In the genomic region with DNA sequence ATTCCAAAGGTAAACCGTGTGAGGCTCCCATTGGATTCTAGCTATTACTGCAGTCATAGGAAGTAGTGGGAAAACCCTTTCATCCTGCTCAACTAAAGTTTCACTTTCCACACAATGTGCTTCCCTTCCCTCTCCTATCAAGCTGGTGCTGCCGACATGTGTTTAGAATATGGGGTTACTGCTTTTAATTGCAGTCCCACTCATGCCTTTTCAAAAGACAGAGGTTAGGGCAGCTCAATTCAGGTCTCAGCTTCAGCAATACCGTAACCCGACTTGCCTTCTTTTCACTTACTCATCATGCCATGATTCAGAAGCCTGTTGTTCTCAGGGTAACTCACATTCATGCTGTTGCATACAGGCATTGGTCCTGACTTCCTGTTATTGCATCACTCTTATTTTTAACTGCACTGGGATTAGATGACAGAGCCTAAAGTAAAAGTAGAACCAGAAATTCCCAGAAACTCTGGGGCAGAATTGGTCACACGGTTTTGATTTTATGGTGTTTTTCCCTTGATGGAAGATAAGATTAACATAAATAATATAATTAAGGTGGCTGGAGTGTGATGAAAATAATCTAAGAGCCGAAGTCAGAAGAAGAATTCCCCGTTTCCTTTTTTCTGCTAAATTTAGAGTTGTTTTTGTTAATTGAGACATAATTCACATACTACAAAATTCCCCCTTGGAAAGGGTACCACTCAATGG, we compare ENCODE assay signal across 9 cellular contexts. TPM values are rescaled to one million over a fixed set of nuclear protein-coding genes. Genes with fewer than 3 reads are reported as not detected.
DNase-seq lines count a peak whose midpoint lies in the region; ATAC-seq, FAIRE-seq and TF ChIP-seq lines count a peak whose summit lies in the region.
"Had no signal": no experiment of that assay in that cellular context is flagged by ENCODE, and none has a peak within 500 bp of the region (broad histone marks: within the 10 kb centered on the region; RNA-seq: fewer than 3 reads in every experiment).

No MANE protein-coding gene starts in this region.

- TF ChIP-seq EP300 in H1 (IDR thresholded peaks at IDR 0.05; ENCODE audit: borderline replicate concordance in 1 of 2, low read depth in 2 of 2, low read length in 2 of 2) = no peak

- intact Hi-C loops in activated T-helper 2 cell treated with anti-CD3 and anti-CD28 coated beads, Interferon-gamma antibody, Interleukin-2, Interleukin-4, amounts not matched to agents 10 μg/mL and 5 μg/mL and 100 μg/mL, durations not matched to agents 14 hours and 24 hours and 36 hours (cut with micrococcal nuclease) = loop anchor here (5.0 kb wide), 1 partner anchor 593 kb away; no protein-coding TSS in a partner anchor

- H3K4me3 ChIP-seq in H1 (ENCODE audit: extremely low read depth in 1 of 4, insufficient read depth in 2 of 4, low read depth in 3 of 4, low read length in 4 of 4) = no peak overlapping the region

- FAIRE-seq in H1 (lab: Jason Lieb, UNC) = no peak

- no peak for TF ChIP-seq RAD21 in H1 (IDR thresholded peaks at IDR 0.05 in 1 of 2, conservative IDR thresholded peaks at IDR 0.05 in 1 of 2; ENCODE audit: low read depth in 2 of 2, low read length in 2 of 2)

- no peaks in the 10 kb centered on the region for H3K9me3 Mint-ChIP-seq in activated T-helper 2 cell treated with anti-CD3 and anti-CD28 coated beads, Interferon-gamma antibody, Interleukin-2, Interleukin-4, amounts not matched to agents 10 μg/mL and 5 μg/mL and 100 μg/mL, durations not matched to agents 14 hours and 24 hours and 36 hours

- no peak overlapping the region for H2BK20ac ChIP-seq in H1 (ENCODE audit: low read length)

- CTCF ChIA-PET in H1 (lab: Charles Lee; ENCODE audit: partially characterized antibody) = interaction anchor here (1.1 to 1.7 kb wide), 2 partner anchors 8 to 20 kb away, joined by 5 read pairs; no protein-coding TSS in a partner anchor

- H3K36me3 Mint-ChIP-seq in activated T-helper 2 cell treated with anti-CD3 and anti-CD28 coated beads, Interferon-gamma antibody, Interleukin-2, Interleukin-4, amounts not matched to agents 10 μg/mL and 5 μg/mL and 100 μg/mL, durations not matched to agents 14 hours and 24 hours and 36 hours (ENCODE audit: low read depth) = no peaks in the 10 kb centered on the region

- no peak overlapping the region for H4K5ac ChIP-seq in H1 (ENCODE audit: insufficient read length, low read depth, low read length)

- no peak overlapping the region for H3K4ac ChIP-seq in H1 (replicated peaks; ENCODE audit: insufficient read length, low read depth, low read length)

- H3K36me3 ChIP-seq in H1 (ENCODE audit: control insufficient read depth in 2 of 4, insufficient read depth in 4 of 4, low read length in 3 of 4) = no peaks in the 10 kb centered on the region

- H4K91ac ChIP-seq in H1 (replicated peaks; ENCODE audit: insufficient read length, low read length) = no peak overlapping the region

- TF ChIP-seq CTCF in H1 (IDR thresholded peaks at IDR 0.05; ENCODE audit: control extremely low read depth in 1 of 3, insufficient read depth in 1 of 3, low read depth in 1 of 3, low read length in 3 of 3) = no peak

- H3K27me3 Mint-ChIP-seq in activated T-helper 2 cell treated with anti-CD3 and anti-CD28 coated beads, Interferon-gamma antibody, Interleukin-2, Interleukin-4, amounts not matched to agents 10 μg/mL and 5 μg/mL and 100 μg/mL, durations not matched to agents 14 hours and 24 hours and 36 hours (ENCODE audit: low read depth) = no peaks in the 10 kb centered on the region

- POLR2A ChIA-PET in H1 (lab: Charles Lee; ENCODE audit: partially characterized antibody) = no interaction called here

- no peak overlapping the region for H3K9ac ChIP-seq in H1 (replicated peaks in 1 of 4; ENCODE audit: extremely low read depth in 1 of 4, low read depth in 3 of 4, low read length in 3 of 4)

- no peak overlapping the region for H3K14ac ChIP-seq in H1 (ENCODE audit: insufficient read length)

- H2BK12ac ChIP-seq in H1 (ENCODE audit: low read depth, low read length) = no peak overlapping the region

- H3K27ac ChIP-seq in H1 (ENCODE audit: low read depth, low read length) = no peak overlapping the region

- no peak overlapping the region for H3K23ac ChIP-seq in H1 (ENCODE audit: insufficient read length)

- no peak overlapping the region for H3K56ac ChIP-seq in H1 (replicated peaks; ENCODE audit: insufficient read length, low read depth, low read length)

- H4K8ac ChIP-seq in H1 (ENCODE audit: extremely low read depth, insufficient read depth, low read length) = no peak overlapping the region

- no peak overlapping the region for H2BK120ac ChIP-seq in H1 (replicated peaks; ENCODE audit: low read depth, low read length)

- peak overlapping the region; percentile 98 for H2AFZ ChIP-seq in H1 (ENCODE audit: low read length)

- no peak overlapping the region for H3K4me2 ChIP-seq in H1 (ENCODE audit: insufficient read depth in 1 of 2, low read depth in 2 of 2, low read length in 2 of 2)

- no peak overlapping the region for H2BK15ac ChIP-seq in H1 (ENCODE audit: low read length)

- no peak overlapping the region for H2BK5ac ChIP-seq in H1 (ENCODE audit: low read depth, low read length)

- peak; percentile 32 for DNase-seq in activated CD4-positive, alpha-beta T cell treated with anti-CD3 and anti-CD28 coated beads for 48 hours
- no peak for DNase-seq in activated CD4-positive, alpha-beta T cell treated with anti-CD3 and anti-CD28 coated beads, Interleukin-2, amount 50 U/mL, for 4 hours
- DNase-seq in SHP77 treated with DMSO at 0.1 percent for 48 hours (lab: John Stamatoyannopoulos, UW) = peak; percentile 74
- no peak for DNase-seq in H1 (ENCODE audit: low read depth in 1 of 2, low spot score in 2 of 2)
- peak; percentile 93 for DNase-seq in myocyte (ENCODE audit: low read depth)
- DNase-seq in activated T-helper 2 cell treated with anti-CD3 and anti-CD28 coated beads, Interferon-gamma antibody, Interleukin-2, Interleukin-4, amounts not matched to agents 10 μg/mL and 5 μg/mL and 100 μg/mL, durations not matched to agents 14 hours and 24 hours and 36 hours (ENCODE audit: low spot score) = no peak

- no peaks in the 10 kb centered on the region for H3K79me2 ChIP-seq in H1 (ENCODE audit: control insufficient read depth in 1 of 2, insufficient read depth in 2 of 2, low read length in 2 of 2)

- 82% methylated on average over 7 of the region's 7 CpGs; no CpG with 5 or more reads in 1 of the 2 experiments for WGBS in H1 (ENCODE audit: extremely low coverage in 1 of 2, insufficient coverage in 1 of 2, insufficient read length in 1 of 2, insufficient replicate concordance in 2 of 2, low coverage in 1 of 2, low lambda C conversion rate in 2 of 2, missing lambda C conversion rate in 1 of 2), 2 experiments

- no peaks in the 10 kb centered on the region for H4K20me1 ChIP-seq in H1 (replicated peaks in 1 of 2; ENCODE audit: control insufficient read depth in 1 of 2, insufficient read depth in 2 of 2, low read length in 2 of 2)

- H3K4me1 Mint-ChIP-seq in activated T-helper 2 cell treated with anti-CD3 and anti-CD28 coated beads, Interferon-gamma antibody, Interleukin-2, Interleukin-4, amounts not matched to agents 10 μg/mL and 5 μg/mL and 100 μg/mL, durations not matched to agents 14 hours and 24 hours and 36 hours (ENCODE audit: low read depth) = peaks cover 27% of the 10 kb centered on the region

- ATAC-seq in GM21381 (IDR thresholded peaks at IDR 0.05; ENCODE audit: unreplicated experiment) = no peak
- no peak for ATAC-seq in HG03432 (IDR thresholded peaks at IDR 0.05; ENCODE audit: unreplicated experiment)

- TF ChIP-seq POLR2A in H1 (IDR thresholded peaks at IDR 0.05; ENCODE audit: control extremely low read depth in 1 of 2, low read depth in 2 of 2, low read length in 2 of 2) = no peak

- H3K27me3 ChIP-seq in H1 (replicated peaks in 1 of 4; ENCODE audit: control insufficient read depth in 3 of 4, extremely low read depth in 1 of 4, insufficient read depth in 3 of 4, low read length in 3 of 4) = peaks cover 0 to under 1% (median 0%) of the 10 kb centered on the region in 4 experiments; a peak in 1 of 7 replicates

- no peaks in the 10 kb centered on the region for H3K79me1 ChIP-seq in H1 (ENCODE audit: low read depth, low read length)

- no peak overlapping the region for H3K18ac ChIP-seq in H1 (ENCODE audit: extremely low read depth, low read length)

- no peak overlapping the region for H3K4me3 Mint-ChIP-seq in activated T-helper 2 cell treated with anti-CD3 and anti-CD28 coated beads, Interferon-gamma antibody, Interleukin-2, Interleukin-4, amounts not matched to agents 10 μg/mL and 5 μg/mL and 100 μg/mL, durations not matched to agents 14 hours and 24 hours and 36 hours (ENCODE audit: low read depth)

- no peak overlapping the region for H2AK5ac ChIP-seq in H1 (ENCODE audit: low read depth, low read length)

- no peaks in the 10 kb centered on the region for H3K9me3 ChIP-seq in H1 (ENCODE audit: insufficient read depth in 2 of 2, low read depth in 1 of 2, low read length in 1 of 2)

- no peaks in the 10 kb centered on the region for H3K23me2 ChIP-seq in H1 (ENCODE audit: low read depth, low read length)

- H3K4me1 ChIP-seq in H1 (replicated peaks in 1 of 4; ENCODE audit: control insufficient read depth in 3 of 4, insufficient read depth in 4 of 4, low read length in 3 of 4) = peaks cover 0 to 3% (median 0%) of the 10 kb centered on the region in 4 experiments; a peak in 1 of 7 replicates

- no peak overlapping the region for H3K27ac Mint-ChIP-seq in activated T-helper 2 cell treated with anti-CD3 and anti-CD28 coated beads, Interferon-gamma antibody, Interleukin-2, Interleukin-4, amounts not matched to agents 10 μg/mL and 5 μg/mL and 100 μg/mL, durations not matched to agents 14 hours and 24 hours and 36 hours

RNA-seq across cellular contexts. Expression of a gene that starts 45.7 kb away (rescaled TPM):
- total RNA-seq in H1 (2021; fragmentation: NEBNext Ultra II Directional; extraction: Animal tissue kit (Norgen Biotek cat#: 25700)) = 0.40 and 0.73 TPM in 2 replicates
- 0.12 and 0.41 TPM in 2 replicates for polyA plus RNA-seq in H1 (2011; rRNA removed)
- 0.22 TPM for polyA plus RNA-seq in H1 (2011; cell fraction: cytosol; rRNA removed)
- 0.36 TPM for polyA plus RNA-seq in H1 (2011; cell fraction: nucleus; rRNA removed)
- 0.10 to 0.34 TPM (median 0.19 TPM) in 3 of 4 replicates, not detected in the other for polyA plus RNA-seq in H1 (2012, experiment 1 of 2)
- 0.24 TPM for polyA plus RNA-seq in H1 (2012, experiment 2 of 2)
- polyA plus RNA-seq in H1 (2013, experiment 1 of 2) = 0.49 TPM
- polyA plus RNA-seq in H1 (2013, experiment 2 of 2) = 0.53 TPM
- 0.16 TPM in 1 of 2 replicates, not detected in the other for polyA minus RNA-seq in H1 (2011; rRNA and poly(A)+ RNA removed)
- not detected for polyA minus RNA-seq in H1 (2011; cell fraction: cytosol; rRNA and poly(A)+ RNA removed)
- polyA minus RNA-seq in H1 (2011; cell fraction: nucleus; rRNA and poly(A)+ RNA removed) = 1.6 TPM
- total RNA-seq in myocyte = not detected in 2 replicates
- not detected for polyA plus RNA-seq in myocyte (2012)
- 0.14 and 0.16 TPM in 2 replicates for total RNA-seq in activated T-helper 2 cell treated with anti-CD3 and anti-CD28 coated beads, Interferon-gamma antibody, Interleukin-2, Interleukin-4, amounts not matched to agents 10 μg/mL and 5 μg/mL and 100 μg/mL, durations not matched to agents 14 hours and 24 hours and 36 hours

RNA-seq across cellular contexts. Expression of a gene that starts 52.6 kb away (rescaled TPM):
- total RNA-seq in H1 (2021; fragmentation: NEBNext Ultra II Directional; extraction: Animal tissue kit (Norgen Biotek cat#: 25700)) = not detected in 2 replicates
- polyA plus RNA-seq in H1 (2011; rRNA removed) = not detected in 2 replicates
- not detected for polyA plus RNA-seq in H1 (2011; cell fraction: cytosol; rRNA removed)
- not detected for polyA plus RNA-seq in H1 (2011; cell fraction: nucleus; rRNA removed)
- 0.10 TPM in 1 of 4 replicates, not detected in the others for polyA plus RNA-seq in H1 (2012, experiment 1 of 2)
- 0.04 TPM for polyA plus RNA-seq in H1 (2012, experiment 2 of 2)
- polyA plus RNA-seq in H1 (2013, experiment 1 of 2) = 0.04 TPM
- 0.04 TPM for polyA plus RNA-seq in H1 (2013, experiment 2 of 2)
- polyA minus RNA-seq in H1 (2011; rRNA and poly(A)+ RNA removed) = not detected in 2 replicates
- not detected for polyA minus RNA-seq in H1 (2011; cell fraction: cytosol; rRNA and poly(A)+ RNA removed)
- polyA minus RNA-seq in H1 (2011; cell fraction: nucleus; rRNA and poly(A)+ RNA removed) = 0.40 TPM
- not detected in 2 replicates for total RNA-seq in myocyte
- not detected for polyA plus RNA-seq in myocyte (2012)
- not detected in 2 replicates for total RNA-seq in activated T-helper 2 cell treated with anti-CD3 and anti-CD28 coated beads, Interferon-gamma antibody, Interleukin-2, Interleukin-4, amounts not matched to agents 10 μg/mL and 5 μg/mL and 100 μg/mL, durations not matched to agents 14 hours and 24 hours and 36 hours
- total RNA-seq: subcutaneous adipose tissue had no signal

RNA-seq across cellular contexts. Expression of a gene that starts 59.1 kb away (rescaled TPM):
- total RNA-seq in H1 (2021; fragmentation: NEBNext Ultra II Directional; extraction: Animal tissue kit (Norgen Biotek cat#: 25700)) = 14.1 and 18.8 TPM in 2 replicates
- polyA plus RNA-seq in H1 (2011; rRNA removed) = 3.0 and 4.8 TPM in 2 replicates
- polyA plus RNA-seq in H1 (2011; cell fraction: cytosol; rRNA removed) = 4.7 TPM
- polyA plus RNA-seq in H1 (2011; cell fraction: nucleus; rRNA removed) = 4.3 TPM
- 4.8 to 7.2 TPM (median 6.1 TPM) in 4 replicates for polyA plus RNA-seq in H1 (2012, experiment 1 of 2)
- polyA plus RNA-seq in H1 (2012, experiment 2 of 2) = 0.42 TPM
- 11.0 TPM for polyA plus RNA-seq in H1 (2013, experiment 1 of 2)
- 8.7 TPM for polyA plus RNA-seq in H1 (2013, experiment 2 of 2)
- polyA minus RNA-seq in H1 (2011; rRNA and poly(A)+ RNA removed) = 25.1 and 42.6 TPM in 2 replicates
- 18.9 TPM for polyA minus RNA-seq in H1 (2011; cell fraction: cytosol; rRNA and poly(A)+ RNA removed)
- 51.5 TPM for polyA minus RNA-seq in H1 (2011; cell fraction: nucleus; rRNA and poly(A)+ RNA removed)
- 49.8 and 54.3 TPM in 2 replicates for total RNA-seq in myocyte
- polyA plus RNA-seq in myocyte (2012) = 10.6 TPM
- 53.3 and 57.4 TPM in 2 replicates for total RNA-seq in activated T-helper 2 cell treated with anti-CD3 and anti-CD28 coated beads, Interferon-gamma antibody, Interleukin-2, Interleukin-4, amounts not matched to agents 10 μg/mL and 5 μg/mL and 100 μg/mL, durations not matched to agents 14 hours and 24 hours and 36 hours

Comparison
In these comparisons a context has a peak if more than half of its experiments do, and no peak if none do; other contexts are left out.
1. DNase-seq: peak in activated CD4-positive, alpha-beta T cell treated with anti-CD3 and anti-CD28 coated beads for 48 hours (single experiment), SHP77 treated with DMSO at 0.1 percent for 48 hours (single experiment) and myocyte (single experiment); none in activated CD4-positive, alpha-beta T cell treated with anti-CD3 and anti-CD28 coated beads, Interleukin-2, amount 50 U/mL, for 4 hours (0 of 2), H1 (0 of 2) and activated T-helper 2 cell treated with anti-CD3 and anti-CD28 coated beads, Interferon-gamma antibody, Interleukin-2, Interleukin-4, amounts not matched to agents 10 μg/mL and 5 μg/mL and 100 μg/mL, durations not matched to agents 14 hours and 24 hours and 36 hours (single experiment).